Comparison of ENCODE assay signal across 27 cellular contexts in the genomic region with DNA sequence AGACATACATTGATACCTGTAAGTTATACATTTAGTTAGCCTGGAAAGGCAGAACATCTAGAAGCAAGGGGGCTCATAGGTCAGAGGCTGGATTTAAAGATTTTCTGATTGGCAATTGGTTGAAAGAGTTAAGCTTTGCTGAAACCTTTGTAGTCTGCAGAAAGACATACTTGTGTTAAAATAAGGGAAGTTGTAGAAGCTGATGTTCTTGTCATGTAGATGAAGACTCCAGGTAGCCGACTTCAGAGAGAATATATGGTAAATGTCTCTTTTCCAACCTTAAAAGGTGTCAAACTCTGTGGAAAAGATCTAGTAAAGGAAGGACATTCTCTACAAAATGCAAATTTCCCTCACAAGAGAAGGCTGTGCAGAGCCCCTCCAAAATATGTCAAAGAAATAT.
"Had no signal": no experiment of that assay in that cellular context is flagged by ENCODE, and none has a peak within 500 bp of the region (broad histone marks: within the 10 kb centered on the region; RNA-seq: fewer than 3 reads in every experiment).

No MANE protein-coding gene starts in this region.

- H3K27ac ChIP-seq: left lung, lower lobe of right lung, ovary, right atrium auricular region, right lobe of liver, tibial nerve, upper lobe of left lung, vagina had no signal

- H3K4me3 Mint-ChIP-seq: immature natural killer cell; mesothelial cell of epicardium; naive B cell; natural killer cell; nephron progenitor cell; stimulated activated memory B cell treated with anti-CD40 and anti-IgM and Interleukin-4, amounts not matched to agents 10 μg/mL and 1 μg/mL and 100 μg/mL, for 72 hours; stimulated activated naive CD8-positive, alpha-beta T cell treated with anti-CD3 and anti-CD28 coated beads, Interleukin-15, amount 100 ng/mL, for 72 hours had no signal

- H3K4me1 ChIP-seq: left lung, lower lobe of right lung, right atrium auricular region, right lobe of liver, tibial nerve, upper lobe of left lung, vagina had no signal

- H3K36me3 Mint-ChIP-seq: mesothelial cell of epicardium; natural killer cell; stimulated activated memory B cell treated with anti-CD40 and anti-IgM and Interleukin-4, amounts not matched to agents 10 μg/mL and 1 μg/mL and 100 μg/mL, for 72 hours had no signal

- H3K36me3 ChIP-seq: left lung, lower lobe of right lung, ovary, right atrium auricular region, right lobe of liver, tibial nerve, upper lobe of left lung, vagina had no signal

- ATAC-seq: left colon; left lung; lower lobe of right lung; natural killer cell; right lobe of liver; stimulated activated memory B cell treated with anti-CD40 and anti-IgM and Interleukin-4, amounts not matched to agents 10 μg/mL and 1 μg/mL and 100 μg/mL, for 72 hours; stimulated activated naive CD8-positive, alpha-beta T cell treated with anti-CD3 and anti-CD28 coated beads, Interleukin-15, amount 100 ng/mL, for 72 hours had no signal

- H3K4me1 Mint-ChIP-seq: immature natural killer cell; naive B cell; natural killer cell; stimulated activated memory B cell treated with anti-CD40 and anti-IgM and Interleukin-4, amounts not matched to agents 10 μg/mL and 1 μg/mL and 100 μg/mL, for 72 hours; stimulated activated naive CD8-positive, alpha-beta T cell treated with anti-CD3 and anti-CD28 coated beads, Interleukin-15, amount 100 ng/mL, for 72 hours had no signal

- H3K27me3 ChIP-seq: ovary, right atrium auricular region, right lobe of liver, tibial nerve, upper lobe of left lung, vagina had no signal

- H3K9me3 Mint-ChIP-seq: mesothelial cell of epicardium, nephron progenitor cell had no signal

- H3K4me3 ChIP-seq: left lung, lower lobe of right lung, ovary, right atrium auricular region, right lobe of liver, smooth muscle cell, tibial nerve, upper lobe of left lung, vagina had no signal

- H3K4me2 ChIP-seq: smooth muscle cell had no signal

- H3K27me3 Mint-ChIP-seq: naive B cell; stimulated activated memory B cell treated with anti-CD40 and anti-IgM and Interleukin-4, amounts not matched to agents 10 μg/mL and 1 μg/mL and 100 μg/mL, for 72 hours had no signal

- H3K27ac Mint-ChIP-seq: immature natural killer cell; mesothelial cell of epicardium; naive B cell; natural killer cell; nephron progenitor cell; stimulated activated memory B cell treated with anti-CD40 and anti-IgM and Interleukin-4, amounts not matched to agents 10 μg/mL and 1 μg/mL and 100 μg/mL, for 72 hours; stimulated activated naive CD8-positive, alpha-beta T cell treated with anti-CD3 and anti-CD28 coated beads, Interleukin-15, amount 100 ng/mL, for 72 hours had no signal

- H3K9me3 ChIP-seq: left lung, lower lobe of right lung, ovary, right atrium auricular region, right lobe of liver, tibial nerve, upper lobe of left lung, vagina had no signal

- DNase-seq: hypothalamus; immature natural killer cell; kidney; left colon; left lung; lower lobe of right lung; mammary epithelial cell; mesenchymal stem cell; naive B cell; natural killer cell; nephron progenitor cell; ovary; right lobe of liver; stimulated activated CD4-positive, alpha-beta T cell treated with anti-CD3 and anti-CD28 coated beads, Interleukin-1b, Interleukin-23, amount 100 ng/mL, for 48 hours; stimulated activated CD4-positive, alpha-beta T cell treated with anti-CD3 and anti-CD28 coated beads, Interleukin-2, amount 100 ng/mL, for 48 hours; stimulated activated CD4-positive, alpha-beta T cell treated with anti-CD3 and anti-CD28 coated beads, Interleukin-4, amount 100 ng/mL, for 4 hours; stimulated activated CD8-positive, alpha-beta memory T cell treated with anti-CD3 and anti-CD28 coated beads, Interleukin-4, amount 100 ng/mL, for 48 hours; stimulated activated naive CD4-positive, alpha-beta T cell treated with Interleukin-2 at 50 U/mL for 16 hours; stimulated activated naive CD8-positive, alpha-beta T cell treated with anti-CD3 and anti-CD28 coated beads, Interleukin-15, amount 100 ng/mL, for 72 hours; substantia nigra; upper lobe of left lung had no signal
